ENCODE assay signal across 2 cellular contexts in genomic region chr20:64038252-64038578, GRCh38.
TF ChIP-seq lines count a peak whose summit lies in the region.

No MANE protein-coding gene starts in this region.

TF ChIP-seq in IMR-90, 13 proteins besides CTCF, POLR2A, EP300 and RAD21:
- TF ChIP-seq MAFK (IDR thresholded peaks at IDR 0.05; ENCODE audit: low read depth, low read length) (no peak), BHLHE40 (IDR thresholded peaks at IDR 0.05; ENCODE audit: low read depth, low read length) (no peak), ELK1 (IDR thresholded peaks at IDR 0.05; ENCODE audit: borderline replicate concordance, low read depth, low read length) (no peak), SMC3 (IDR thresholded peaks at IDR 0.05; ENCODE audit: low read depth, low read length) (no peak), RCOR1 (IDR thresholded peaks at IDR 0.05; ENCODE audit: insufficient replicate concordance, low read length) (no peak), CEBPB (IDR thresholded peaks at IDR 0.05; ENCODE audit: low read depth, low read length) (no peak), NFE2L2 (IDR thresholded peaks at IDR 0.05; ENCODE audit: low read depth, low read length) (no peak), MAZ (IDR thresholded peaks at IDR 0.05; ENCODE audit: borderline replicate concordance, low read depth, low read length) (no peak), CHD1 (IDR thresholded peaks at IDR 0.05; ENCODE audit: low read depth, low read length) (no peak), FOS (IDR thresholded peaks at IDR 0.05; ENCODE audit: low read depth, low read length) (no peak), MXI1 (IDR thresholded peaks at IDR 0.05; ENCODE audit: borderline replicate concordance, low read depth, low read length) (no peak), RFX5 (IDR thresholded peaks at IDR 0.05; ENCODE audit: low read depth, low read length) (no peak)
- TF ChIP-seq, protein P1, sequence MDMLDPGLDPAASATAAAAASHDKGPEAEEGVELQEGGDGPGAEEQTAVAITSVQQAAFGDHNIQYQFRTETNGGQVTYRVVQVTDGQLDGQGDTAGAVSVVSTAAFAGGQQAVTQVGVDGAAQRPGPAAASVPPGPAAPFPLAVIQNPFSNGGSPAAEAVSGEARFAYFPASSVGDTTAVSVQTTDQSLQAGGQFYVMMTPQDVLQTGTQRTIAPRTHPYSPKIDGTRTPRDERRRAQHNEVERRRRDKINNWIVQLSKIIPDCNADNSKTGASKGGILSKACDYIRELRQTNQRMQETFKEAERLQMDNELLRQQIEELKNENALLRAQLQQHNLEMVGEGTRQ (IDR thresholded peaks at IDR 0.05; ENCODE audit: low read depth, low read length) = no peak

TF ChIP-seq in H1, 55 proteins besides CTCF, POLR2A, EP300 and RAD21:
- TF ChIP-seq EZH2 (IDR thresholded peaks at IDR 0.05; ENCODE audit: low read depth, low read length, severe bottlenecking) (peak; percentile 49), SIRT6 (IDR thresholded peaks at IDR 0.05; ENCODE audit: low read length) (no peak), GABPA (IDR thresholded peaks at IDR 0.05; ENCODE audit: borderline replicate concordance, insufficient read depth, low read length) (peak; percentile 39; the same call in 1 of the 2 replicates), TCF12 (IDR thresholded peaks at IDR 0.05; ENCODE audit: low read depth, low read length) (no peak), SUZ12 (IDR thresholded peaks at IDR 0.05; ENCODE audit: low read length) (peak; percentile 20; the same call in 1 of the 2 replicates), KDM4A (IDR thresholded peaks at IDR 0.05; ENCODE audit: low read depth, low read length, severe bottlenecking) (peak; percentile 37)
